In genomic region chr5:77843570-77844407, GRCh38 we compare ENCODE assay signal across 8 cellular contexts.
DNase-seq lines count a peak whose midpoint lies in the region; ATAC-seq and TF ChIP-seq lines count a peak whose summit lies in the region.

No MANE protein-coding gene starts in this region.

- no peak overlapping the region for H3K27ac ChIP-seq in Panc1 (ENCODE audit: low read length)
- peak overlapping the region in 57 of 59 donors; percentile 2 to 88 (median 69) for H3K27ac ChIP-seq in dorsolateral prefrontal cortex
- H3K27ac ChIP-seq in effector memory CD4-positive, alpha-beta T cell (ENCODE audit: insufficient read depth, low read length, poor library complexity, severe bottlenecking) = no peak overlapping the region

- H3K36me3 ChIP-seq in Panc1 (ENCODE audit: control insufficient read depth, insufficient read depth, low read length) = no peaks in the 10 kb centered on the region
- no peaks in the 10 kb centered on the region for H3K36me3 ChIP-seq in effector memory CD4-positive, alpha-beta T cell (ENCODE audit: control insufficient read depth, insufficient read depth, low read length)

- TF ChIP-seq CTCF in Panc1 (IDR thresholded peaks at IDR 0.05) = no peak
- TF ChIP-seq CTCF in dorsolateral prefrontal cortex (IDR thresholded peaks at IDR 0.05 in 54 of 56, conservative IDR thresholded peaks at IDR 0.05 in 2 of 56; ENCODE audit: low read depth in 1 of 56, partially characterized antibody in 56 of 56) = peak in 6 of 56 donors; percentile 11 to 31 (median 18)

- in situ Hi-C loops in Panc1 (cut with HindIII; ENCODE audit: low pct_unique_long_range_greater_than_20kb, low sequenced_read_pairs) (no loop called here), G401 (cut with HindIII; ENCODE audit: low sequenced_read_pairs) (no loop called here)

- intact Hi-C loops in Panc1 (cut with micrococcal nuclease; ENCODE audit: unreplicated experiment) = no loop called here
- intact Hi-C loops in dorsolateral prefrontal cortex (cut with DNase I) = loop anchor here in 1 of 2 donors (5.0 kb wide), 2 partner anchors 66 to 196 kb away; partner anchors contain the start of gene TBCA

- 0 out of 2 replicates have a peak, but pooled peaks have one; percentile 34 for ATAC-seq in Panc1
- no peak for ATAC-seq in GM21515 (IDR thresholded peaks at IDR 0.05; ENCODE audit: unreplicated experiment)

- DNase-seq in Panc1 (ENCODE audit: low read depth, low spot score) (no peak), dorsolateral prefrontal cortex (peak in 3 of 10 donors; percentile 7 to 62 (median 41)), medulla oblongata (ENCODE audit: extremely low spot score) (peak; percentile 58), superior temporal gyrus (ENCODE audit: extremely low spot score) (peak; percentile 66), NCI-H1694 (lab: John Stamatoyannopoulos, UW) (no peak), G401 (ENCODE audit: low spot score) (no peak)
- no peak for DNase-seq in effector memory CD4-positive, alpha-beta T cell

- H3K4me3 ChIP-seq in Panc1 (ENCODE audit: low read depth in 2 of 2, low read length in 2 of 2) (peak overlapping the region in 1 of 2 experiments; percentile 35; a peak in 2 of 4 replicates), dorsolateral prefrontal cortex (peak overlapping the region; percentile 42 to 77 (median 60))
- H3K4me3 ChIP-seq in effector memory CD4-positive, alpha-beta T cell (ENCODE audit: insufficient read depth, low read depth, low read length, poor library complexity, severe bottlenecking) = no peak overlapping the region

- CTCF ChIA-PET in Panc1 (lab: Charles Lee) = interaction anchor here (0.7 kb wide), 1 partner anchor 232 kb away, joined by 3 read pairs; no protein-coding TSS in a partner anchor

- no TSS peak for BruUV-seq in Panc1 (replicated peaks; lab: Mats Ljungman, UMichigan)

- H3K27me3 ChIP-seq in Panc1 (ENCODE audit: control insufficient read depth, insufficient read depth, low read length) (no peaks in the 10 kb centered on the region), dorsolateral prefrontal cortex (peaks cover 0 to 15% (median 0%) of the 10 kb centered on the region in 45 donors)
- H3K27me3 ChIP-seq in effector memory CD4-positive, alpha-beta T cell (replicated peaks; ENCODE audit: control insufficient read depth, insufficient read depth, low read length, poor library complexity, severe bottlenecking) = peaks cover 7% of the 10 kb centered on the region

- H3K9me3 ChIP-seq in Panc1 (ENCODE audit: control insufficient read depth, insufficient read depth, low read depth, low read length) = no peaks in the 10 kb centered on the region
- H3K9me3 ChIP-seq in effector memory CD4-positive, alpha-beta T cell (ENCODE audit: control insufficient read depth, low read length) = no peaks in the 10 kb centered on the region

- no peaks in the 10 kb centered on the region for H3K4me1 ChIP-seq in Panc1 (ENCODE audit: control insufficient read depth, insufficient read depth, low read length)
- H3K4me1 ChIP-seq in effector memory CD4-positive, alpha-beta T cell (ENCODE audit: control insufficient read depth, insufficient read depth, low read length, poor library complexity, severe bottlenecking) = no peaks in the 10 kb centered on the region

- POLR2A ChIA-PET in Panc1 (lab: Charles Lee) = no interaction called here

Comparison
In these comparisons a context has a peak if more than half of its experiments do, and no peak if none do; other contexts are left out.
1. DNase-seq: peak in medulla oblongata (single experiment) and superior temporal gyrus (single experiment); none in Panc1 (single experiment), effector memory CD4-positive, alpha-beta T cell (0 of 3), NCI-H1694 (single experiment) and G401 (single experiment).
2. H3K27ac ChIP-seq: peak in dorsolateral prefrontal cortex (57 of 59); none in Panc1 (single experiment) and effector memory CD4-positive, alpha-beta T cell (single experiment).